Comparison of ENCODE assay signal across 3 cellular contexts in the genomic region with DNA sequence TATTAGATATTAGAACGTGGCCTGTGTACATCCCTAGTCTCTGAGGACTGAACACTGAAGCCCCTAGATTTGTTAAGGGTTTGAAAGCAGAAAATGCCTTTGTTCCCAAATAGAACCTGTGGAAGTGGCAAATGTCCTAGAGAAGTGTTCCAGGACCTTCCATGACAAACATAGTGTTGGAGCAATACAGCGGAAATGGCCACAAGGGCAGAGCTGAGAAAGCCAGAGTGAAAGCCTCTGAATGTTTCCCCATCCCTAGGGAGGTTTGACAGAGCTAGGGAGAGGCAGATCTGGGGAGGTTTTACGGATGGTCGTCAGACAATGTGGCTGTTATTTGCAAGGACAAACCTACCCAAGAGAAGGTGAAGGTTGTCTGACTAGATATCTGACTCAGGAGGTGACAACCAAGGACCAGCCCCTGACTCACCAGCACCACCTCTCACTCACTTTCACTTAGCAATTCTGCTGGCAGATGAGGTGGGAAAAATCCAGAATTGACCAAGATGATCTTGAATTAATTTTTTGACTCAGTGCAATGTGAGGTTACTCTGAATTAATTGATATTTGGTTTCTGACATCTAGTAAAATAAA.
TF ChIP-seq lines count a peak whose summit lies in the region.

No MANE protein-coding gene starts in this region.

TF ChIP-seq in SK-N-SH, 30 proteins besides CTCF, POLR2A, EP300 and RAD21 (continued from another document and continues in another):
- TF ChIP-seq, protein P1, sequence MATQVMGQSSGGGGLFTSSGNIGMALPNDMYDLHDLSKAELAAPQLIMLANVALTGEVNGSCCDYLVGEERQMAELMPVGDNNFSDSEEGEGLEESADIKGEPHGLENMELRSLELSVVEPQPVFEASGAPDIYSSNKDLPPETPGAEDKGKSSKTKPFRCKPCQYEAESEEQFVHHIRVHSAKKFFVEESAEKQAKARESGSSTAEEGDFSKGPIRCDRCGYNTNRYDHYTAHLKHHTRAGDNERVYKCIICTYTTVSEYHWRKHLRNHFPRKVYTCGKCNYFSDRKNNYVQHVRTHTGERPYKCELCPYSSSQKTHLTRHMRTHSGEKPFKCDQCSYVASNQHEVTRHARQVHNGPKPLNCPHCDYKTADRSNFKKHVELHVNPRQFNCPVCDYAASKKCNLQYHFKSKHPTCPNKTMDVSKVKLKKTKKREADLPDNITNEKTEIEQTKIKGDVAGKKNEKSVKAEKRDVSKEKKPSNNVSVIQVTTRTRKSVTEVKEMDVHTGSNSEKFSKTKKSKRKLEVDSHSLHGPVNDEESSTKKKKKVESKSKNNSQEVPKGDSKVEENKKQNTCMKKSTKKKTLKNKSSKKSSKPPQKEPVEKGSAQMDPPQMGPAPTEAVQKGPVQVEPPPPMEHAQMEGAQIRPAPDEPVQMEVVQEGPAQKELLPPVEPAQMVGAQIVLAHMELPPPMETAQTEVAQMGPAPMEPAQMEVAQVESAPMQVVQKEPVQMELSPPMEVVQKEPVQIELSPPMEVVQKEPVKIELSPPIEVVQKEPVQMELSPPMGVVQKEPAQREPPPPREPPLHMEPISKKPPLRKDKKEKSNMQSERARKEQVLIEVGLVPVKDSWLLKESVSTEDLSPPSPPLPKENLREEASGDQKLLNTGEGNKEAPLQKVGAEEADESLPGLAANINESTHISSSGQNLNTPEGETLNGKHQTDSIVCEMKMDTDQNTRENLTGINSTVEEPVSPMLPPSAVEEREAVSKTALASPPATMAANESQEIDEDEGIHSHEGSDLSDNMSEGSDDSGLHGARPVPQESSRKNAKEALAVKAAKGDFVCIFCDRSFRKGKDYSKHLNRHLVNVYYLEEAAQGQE (IDR thresholded peaks at IDR 0.05; ENCODE audit: low read depth, low read length) = no peak
- no peak for TF ChIP-seq EZH2phosphoT487 (IDR thresholded peaks at IDR 0.05; ENCODE audit: borderline replicate concordance, low read depth)
- TF ChIP-seq SMC3 (IDR thresholded peaks at IDR 0.05; ENCODE audit: low read depth, low read length) = no peak
- no peak for TF ChIP-seq YY1 (IDR thresholded peaks at IDR 0.05; ENCODE audit: low read depth)
- TF ChIP-seq RCOR1 (IDR thresholded peaks at IDR 0.05; ENCODE audit: low read length) = no peak
- TF ChIP-seq FOXM1 (IDR thresholded peaks at IDR 0.05; ENCODE audit: low read depth) = no peak
- no peak for TF ChIP-seq JUND (IDR thresholded peaks at IDR 0.05)
- TF ChIP-seq RFX5 (IDR thresholded peaks at IDR 0.05; ENCODE audit: low read length) = no peak
- TF ChIP-seq NRF1 (IDR thresholded peaks at IDR 0.05; ENCODE audit: low read depth, low read length) = no peak
- TF ChIP-seq, protein P2, sequence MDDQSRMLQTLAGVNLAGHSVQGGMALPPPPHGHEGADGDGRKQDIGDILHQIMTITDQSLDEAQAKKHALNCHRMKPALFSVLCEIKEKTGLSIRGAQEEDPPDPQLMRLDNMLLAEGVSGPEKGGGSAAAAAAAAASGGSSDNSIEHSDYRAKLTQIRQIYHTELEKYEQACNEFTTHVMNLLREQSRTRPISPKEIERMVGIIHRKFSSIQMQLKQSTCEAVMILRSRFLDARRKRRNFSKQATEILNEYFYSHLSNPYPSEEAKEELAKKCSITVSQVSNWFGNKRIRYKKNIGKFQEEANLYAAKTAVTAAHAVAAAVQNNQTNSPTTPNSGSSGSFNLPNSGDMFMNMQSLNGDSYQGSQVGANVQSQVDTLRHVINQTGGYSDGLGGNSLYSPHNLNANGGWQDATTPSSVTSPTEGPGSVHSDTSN (IDR thresholded peaks at IDR 0.05) = no peak
- TF ChIP-seq, protein P3, sequence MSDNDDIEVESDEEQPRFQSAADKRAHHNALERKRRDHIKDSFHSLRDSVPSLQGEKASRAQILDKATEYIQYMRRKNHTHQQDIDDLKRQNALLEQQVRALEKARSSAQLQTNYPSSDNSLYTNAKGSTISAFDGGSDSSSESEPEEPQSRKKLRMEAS (IDR thresholded peaks at IDR 0.05; ENCODE audit: low read depth) = no peak
- no peak for TF ChIP-seq RXRA (IDR thresholded peaks at IDR 0.05; ENCODE audit: borderline replicate concordance, low read depth)
- TF ChIP-seq GABPA (IDR thresholded peaks at IDR 0.05; ENCODE audit: low read depth) = no peak
- TF ChIP-seq CHD2 (IDR thresholded peaks at IDR 0.05; ENCODE audit: low read length, partially characterized antibody) = no peak
- TF ChIP-seq, protein P4, sequence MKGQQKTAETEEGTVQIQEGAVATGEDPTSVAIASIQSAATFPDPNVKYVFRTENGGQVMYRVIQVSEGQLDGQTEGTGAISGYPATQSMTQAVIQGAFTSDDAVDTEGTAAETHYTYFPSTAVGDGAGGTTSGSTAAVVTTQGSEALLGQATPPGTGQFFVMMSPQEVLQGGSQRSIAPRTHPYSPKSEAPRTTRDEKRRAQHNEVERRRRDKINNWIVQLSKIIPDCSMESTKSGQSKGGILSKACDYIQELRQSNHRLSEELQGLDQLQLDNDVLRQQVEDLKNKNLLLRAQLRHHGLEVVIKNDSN (IDR thresholded peaks at IDR 0.05; ENCODE audit: borderline replicate concordance, low read depth) = no peak

TF ChIP-seq in SK-N-SH treated with all-trans-retinoic acid at 6 μM for 48 hours, 23 proteins besides CTCF, POLR2A, EP300 and RAD21 (continued from another document and continues in another):
- TF ChIP-seq ZNF565 (CRISPR knock-in tag; conservative IDR thresholded peaks at IDR 0.05; ENCODE audit: low read depth) = no peak
- no peak for TF ChIP-seq OSR1 (CRISPR knock-in tag; IDR thresholded peaks at IDR 0.05)
- TF ChIP-seq GLIS3 (CRISPR knock-in tag; IDR thresholded peaks at IDR 0.05) = no peak
- no peak for TF ChIP-seq ESRRG (CRISPR knock-in tag; IDR thresholded peaks at IDR 0.05)
- TF ChIP-seq TOX (CRISPR knock-in tag; IDR thresholded peaks at IDR 0.05; ENCODE audit: borderline replicate concordance) = no peak
- no peak for TF ChIP-seq ARNTL (CRISPR knock-in tag; IDR thresholded peaks at IDR 0.05; ENCODE audit: borderline replicate concordance, low read depth)
- TF ChIP-seq, protein P5, sequence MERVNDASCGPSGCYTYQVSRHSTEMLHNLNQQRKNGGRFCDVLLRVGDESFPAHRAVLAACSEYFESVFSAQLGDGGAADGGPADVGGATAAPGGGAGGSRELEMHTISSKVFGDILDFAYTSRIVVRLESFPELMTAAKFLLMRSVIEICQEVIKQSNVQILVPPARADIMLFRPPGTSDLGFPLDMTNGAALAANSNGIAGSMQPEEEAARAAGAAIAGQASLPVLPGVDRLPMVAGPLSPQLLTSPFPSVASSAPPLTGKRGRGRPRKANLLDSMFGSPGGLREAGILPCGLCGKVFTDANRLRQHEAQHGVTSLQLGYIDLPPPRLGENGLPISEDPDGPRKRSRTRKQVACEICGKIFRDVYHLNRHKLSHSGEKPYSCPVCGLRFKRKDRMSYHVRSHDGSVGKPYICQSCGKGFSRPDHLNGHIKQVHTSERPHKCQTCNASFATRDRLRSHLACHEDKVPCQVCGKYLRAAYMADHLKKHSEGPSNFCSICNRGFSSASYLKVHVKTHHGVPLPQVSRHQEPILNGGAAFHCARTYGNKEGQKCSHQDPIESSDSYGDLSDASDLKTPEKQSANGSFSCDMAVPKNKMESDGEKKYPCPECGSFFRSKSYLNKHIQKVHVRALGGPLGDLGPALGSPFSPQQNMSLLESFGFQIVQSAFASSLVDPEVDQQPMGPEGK (CRISPR knock-in tag; IDR thresholded peaks at IDR 0.05; ENCODE audit: borderline replicate concordance) = no peak
- no peak for TF ChIP-seq ZNF8 (CRISPR knock-in tag; IDR thresholded peaks at IDR 0.05)
- no peak for TF ChIP-seq ZC3H10 (CRISPR knock-in tag; IDR thresholded peaks at IDR 0.05)
- TF ChIP-seq, protein P6, sequence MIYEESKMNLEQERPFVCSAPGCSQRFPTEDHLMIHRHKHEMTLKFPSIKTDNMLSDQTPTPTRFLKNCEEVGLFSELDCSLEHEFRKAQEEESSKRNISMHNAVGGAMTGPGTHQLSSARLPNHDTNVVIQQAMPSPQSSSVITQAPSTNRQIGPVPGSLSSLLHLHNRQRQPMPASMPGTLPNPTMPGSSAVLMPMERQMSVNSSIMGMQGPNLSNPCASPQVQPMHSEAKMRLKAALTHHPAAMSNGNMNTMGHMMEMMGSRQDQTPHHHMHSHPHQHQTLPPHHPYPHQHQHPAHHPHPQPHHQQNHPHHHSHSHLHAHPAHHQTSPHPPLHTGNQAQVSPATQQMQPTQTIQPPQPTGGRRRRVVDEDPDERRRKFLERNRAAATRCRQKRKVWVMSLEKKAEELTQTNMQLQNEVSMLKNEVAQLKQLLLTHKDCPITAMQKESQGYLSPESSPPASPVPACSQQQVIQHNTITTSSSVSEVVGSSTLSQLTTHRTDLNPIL (CRISPR knock-in tag; IDR thresholded peaks at IDR 0.05; ENCODE audit: low read depth) = no peak
- TF ChIP-seq, protein P7, sequence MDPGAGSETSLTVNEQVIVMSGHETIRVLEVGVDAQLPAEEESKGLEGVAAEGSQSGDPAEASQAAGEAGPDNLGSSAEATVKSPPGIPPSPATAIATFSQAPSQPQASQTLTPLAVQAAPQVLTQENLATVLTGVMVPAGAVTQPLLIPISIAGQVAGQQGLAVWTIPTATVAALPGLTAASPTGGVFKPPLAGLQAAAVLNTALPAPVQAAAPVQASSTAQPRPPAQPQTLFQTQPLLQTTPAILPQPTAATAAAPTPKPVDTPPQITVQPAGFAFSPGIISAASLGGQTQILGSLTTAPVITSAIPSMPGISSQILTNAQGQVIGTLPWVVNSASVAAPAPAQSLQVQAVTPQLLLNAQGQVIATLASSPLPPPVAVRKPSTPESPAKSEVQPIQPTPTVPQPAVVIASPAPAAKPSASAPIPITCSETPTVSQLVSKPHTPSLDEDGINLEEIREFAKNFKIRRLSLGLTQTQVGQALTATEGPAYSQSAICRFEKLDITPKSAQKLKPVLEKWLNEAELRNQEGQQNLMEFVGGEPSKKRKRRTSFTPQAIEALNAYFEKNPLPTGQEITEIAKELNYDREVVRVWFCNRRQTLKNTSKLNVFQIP (CRISPR knock-in tag; IDR thresholded peaks at IDR 0.05; ENCODE audit: borderline replicate concordance, low read depth) = no peak
- no peak for TF ChIP-seq BACH2 (CRISPR knock-in tag; IDR thresholded peaks at IDR 0.05; ENCODE audit: borderline replicate concordance)

TF ChIP-seq in GM23338, 12 proteins besides CTCF, POLR2A, EP300 and RAD21 (continued from another document and continues in another):
- TF ChIP-seq, protein P8, sequence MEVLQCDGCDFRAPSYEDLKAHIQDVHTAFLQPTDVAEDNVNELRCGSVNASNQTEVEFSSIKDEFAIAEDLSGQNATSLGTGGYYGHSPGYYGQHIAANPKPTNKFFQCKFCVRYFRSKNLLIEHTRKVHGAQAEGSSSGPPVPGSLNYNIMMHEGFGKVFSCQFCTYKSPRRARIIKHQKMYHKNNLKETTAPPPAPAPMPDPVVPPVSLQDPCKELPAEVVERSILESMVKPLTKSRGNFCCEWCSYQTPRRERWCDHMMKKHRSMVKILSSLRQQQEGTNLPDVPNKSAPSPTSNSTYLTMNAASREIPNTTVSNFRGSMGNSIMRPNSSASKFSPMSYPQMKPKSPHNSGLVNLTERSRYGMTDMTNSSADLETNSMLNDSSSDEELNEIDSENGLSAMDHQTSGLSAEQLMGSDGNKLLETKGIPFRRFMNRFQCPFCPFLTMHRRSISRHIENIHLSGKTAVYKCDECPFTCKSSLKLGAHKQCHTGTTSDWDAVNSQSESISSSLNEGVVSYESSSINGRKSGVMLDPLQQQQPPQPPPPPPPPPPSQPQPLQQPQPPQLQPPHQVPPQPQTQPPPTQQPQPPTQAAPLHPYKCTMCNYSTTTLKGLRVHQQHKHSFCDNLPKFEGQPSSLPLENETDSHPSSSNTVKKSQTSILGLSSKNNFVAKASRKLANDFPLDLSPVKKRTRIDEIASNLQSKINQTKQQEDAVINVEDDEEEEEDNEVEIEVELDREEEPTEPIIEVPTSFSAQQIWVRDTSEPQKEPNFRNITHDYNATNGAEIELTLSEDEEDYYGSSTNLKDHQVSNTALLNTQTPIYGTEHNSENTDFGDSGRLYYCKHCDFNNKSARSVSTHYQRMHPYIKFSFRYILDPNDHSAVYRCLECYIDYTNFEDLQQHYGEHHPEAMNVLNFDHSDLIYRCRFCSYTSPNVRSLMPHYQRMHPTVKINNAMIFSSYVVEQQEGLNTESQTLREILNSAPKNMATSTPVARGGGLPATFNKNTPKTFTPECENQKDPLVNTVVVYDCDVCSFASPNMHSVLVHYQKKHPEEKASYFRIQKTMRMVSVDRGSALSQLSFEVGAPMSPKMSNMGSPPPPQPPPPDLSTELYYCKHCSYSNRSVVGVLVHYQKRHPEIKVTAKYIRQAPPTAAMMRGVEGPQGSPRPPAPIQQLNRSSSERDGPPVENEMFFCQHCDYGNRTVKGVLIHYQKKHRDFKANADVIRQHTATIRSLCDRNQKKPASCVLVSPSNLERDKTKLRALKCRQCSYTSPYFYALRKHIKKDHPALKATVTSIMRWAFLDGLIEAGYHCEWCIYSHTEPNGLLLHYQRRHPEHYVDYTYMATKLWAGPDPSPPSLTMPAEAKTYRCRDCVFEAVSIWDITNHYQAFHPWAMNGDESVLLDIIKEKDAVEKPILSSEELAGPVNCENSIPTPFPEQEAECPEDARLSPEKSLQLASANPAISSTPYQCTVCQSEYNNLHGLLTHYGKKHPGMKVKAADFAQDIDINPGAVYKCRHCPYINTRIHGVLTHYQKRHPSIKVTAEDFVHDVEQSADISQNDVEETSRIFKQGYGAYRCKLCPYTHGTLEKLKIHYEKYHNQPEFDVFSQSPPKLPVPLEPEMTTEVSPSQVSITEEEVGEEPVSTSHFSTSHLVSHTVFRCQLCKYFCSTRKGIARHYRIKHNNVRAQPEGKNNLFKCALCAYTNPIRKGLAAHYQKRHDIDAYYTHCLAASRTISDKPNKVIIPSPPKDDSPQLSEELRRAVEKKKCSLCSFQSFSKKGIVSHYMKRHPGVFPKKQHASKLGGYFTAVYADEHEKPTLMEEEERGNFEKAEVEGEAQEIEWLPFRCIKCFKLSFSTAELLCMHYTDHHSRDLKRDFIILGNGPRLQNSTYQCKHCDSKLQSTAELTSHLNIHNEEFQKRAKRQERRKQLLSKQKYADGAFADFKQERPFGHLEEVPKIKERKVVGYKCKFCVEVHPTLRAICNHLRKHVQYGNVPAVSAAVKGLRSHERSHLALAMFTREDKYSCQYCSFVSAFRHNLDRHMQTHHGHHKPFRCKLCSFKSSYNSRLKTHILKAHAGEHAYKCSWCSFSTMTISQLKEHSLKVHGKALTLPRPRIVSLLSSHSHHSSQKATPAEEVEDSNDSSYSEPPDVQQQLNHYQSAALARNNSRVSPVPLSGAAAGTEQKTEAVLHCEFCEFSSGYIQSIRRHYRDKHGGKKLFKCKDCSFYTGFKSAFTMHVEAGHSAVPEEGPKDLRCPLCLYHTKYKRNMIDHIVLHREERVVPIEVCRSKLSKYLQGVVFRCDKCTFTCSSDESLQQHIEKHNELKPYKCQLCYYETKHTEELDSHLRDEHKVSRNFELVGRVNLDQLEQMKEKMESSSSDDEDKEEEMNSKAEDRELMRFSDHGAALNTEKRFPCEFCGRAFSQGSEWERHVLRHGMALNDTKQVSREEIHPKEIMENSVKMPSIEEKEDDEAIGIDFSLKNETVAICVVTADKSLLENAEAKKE (CRISPR knock-in tag; IDR thresholded peaks at IDR 0.05) = no peak
- no peak for TF ChIP-seq ZNF114 (CRISPR knock-in tag; IDR thresholded peaks at IDR 0.05)
- TF ChIP-seq STAT1 (IDR thresholded peaks at IDR 0.05; ENCODE audit: unreplicated experiment) = no peak
- TF ChIP-seq CREB1 (CRISPR knock-in tag; IDR thresholded peaks at IDR 0.05; ENCODE audit: low read depth) = no peak
- no peak for TF ChIP-seq ZNF331 (CRISPR knock-in tag; IDR thresholded peaks at IDR 0.05; ENCODE audit: low read depth)
- TF ChIP-seq, protein P9, sequence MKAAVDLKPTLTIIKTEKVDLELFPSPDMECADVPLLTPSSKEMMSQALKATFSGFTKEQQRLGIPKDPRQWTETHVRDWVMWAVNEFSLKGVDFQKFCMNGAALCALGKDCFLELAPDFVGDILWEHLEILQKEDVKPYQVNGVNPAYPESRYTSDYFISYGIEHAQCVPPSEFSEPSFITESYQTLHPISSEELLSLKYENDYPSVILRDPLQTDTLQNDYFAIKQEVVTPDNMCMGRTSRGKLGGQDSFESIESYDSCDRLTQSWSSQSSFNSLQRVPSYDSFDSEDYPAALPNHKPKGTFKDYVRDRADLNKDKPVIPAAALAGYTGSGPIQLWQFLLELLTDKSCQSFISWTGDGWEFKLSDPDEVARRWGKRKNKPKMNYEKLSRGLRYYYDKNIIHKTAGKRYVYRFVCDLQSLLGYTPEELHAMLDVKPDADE (IDR thresholded peaks at IDR 0.05) = no peak
